10 cellular contexts compared by ENCODE assay signal in the genomic region with DNA sequence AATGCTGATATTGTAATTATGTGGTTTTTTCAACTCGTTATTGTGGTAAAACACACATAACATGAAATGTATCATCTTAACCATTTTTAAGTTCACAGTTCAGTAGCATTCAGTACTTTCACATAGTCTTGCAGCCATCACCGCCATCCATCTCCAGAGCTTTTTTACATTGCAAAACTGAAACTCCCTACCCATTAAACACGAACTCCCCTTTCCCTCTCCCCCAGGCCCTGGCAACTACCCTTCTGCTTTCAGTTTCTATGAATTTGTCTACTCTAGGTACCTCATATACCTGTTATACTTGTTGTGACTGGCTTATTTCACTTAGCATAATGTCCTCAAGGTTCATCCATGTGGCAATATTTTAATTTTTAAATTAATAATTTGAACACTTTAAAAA.
DNase-seq lines count a peak whose midpoint lies in the region; ATAC-seq, FAIRE-seq and TF ChIP-seq lines count a peak whose summit lies in the region.
"Had no signal": no experiment of that assay in that cellular context is flagged by ENCODE, and none has a peak within 500 bp of the region (broad histone marks: within the 10 kb centered on the region; RNA-seq: fewer than 3 reads in every experiment).

No MANE protein-coding gene starts in this region.

- TF ChIP-seq RAD21 in SK-N-SH (IDR thresholded peaks at IDR 0.05; ENCODE audit: low read length) = no peak

- DNase-seq in GM18507 (ENCODE audit: extremely low spot score, insufficient read length, low read depth) = no peak
- no peak for DNase-seq in SK-N-SH
- DNase-seq in HAP-1 (ENCODE audit: low spot score in 2 of 2) = no peak
- no peak for DNase-seq in hepatic stellate cell (ENCODE audit: low spot score)
- no peak for DNase-seq in foreskin keratinocyte
- DNase-seq: activated CD8-positive, alpha-beta T cell treated with anti-CD3 and anti-CD28 coated beads for 36 hours had no signal

- no peaks in the 10 kb centered on the region for H3K4me1 ChIP-seq in SK-N-SH (ENCODE audit: control insufficient read depth in 1 of 2, insufficient read depth in 2 of 2, low read depth in 1 of 2, low read length in 1 of 2)
- H3K4me1 ChIP-seq in HAP-1 = no peaks in the 10 kb centered on the region
- H3K4me1 ChIP-seq in foreskin keratinocyte = no peaks in the 10 kb centered on the region

- ATAC-seq in GM19468 (IDR thresholded peaks at IDR 0.05; ENCODE audit: extremely low read depth, unreplicated experiment) (peak; percentile 89), HG02870 (IDR thresholded peaks at IDR 0.05; ENCODE audit: unreplicated experiment) (peak; percentile 97), HG03521 (IDR thresholded peaks at IDR 0.05; ENCODE audit: unreplicated experiment) (peak; percentile 72), foreskin keratinocyte (no peak)
- ATAC-seq: activated CD8-positive, alpha-beta T cell treated with anti-CD3 and anti-CD28 coated beads for 36 hours had no signal

- H3K4me2 ChIP-seq in SK-N-SH = no peak overlapping the region

- 56% methylated on average over 3 of the region's 3 CpGs for WGBS in SK-N-SH (ENCODE audit: low lambda C conversion rate)

- H3K27ac ChIP-seq in SK-N-SH (ENCODE audit: low read depth in 2 of 2, low read length in 1 of 2) (no peak overlapping the region), foreskin keratinocyte (no peak overlapping the region)
- H3K27ac ChIP-seq: coronary artery had no signal

- TF ChIP-seq CTCF in SK-N-SH (IDR thresholded peaks at IDR 0.05) (no peak), foreskin keratinocyte (conservative IDR thresholded peaks at IDR 0.05) (no peak)

- CTCF ChIA-PET in SK-N-SH (lab: Yijun Ruan, JAX) = interaction anchor here (1.1 to 2.7 kb wide), 2 partner anchors 10 to 182 kb away, joined by 5 to 19 read pairs; no protein-coding TSS in a partner anchor

- no peaks in the 10 kb centered on the region for H3F3A ChIP-seq in SK-N-SH (replicated peaks; ENCODE audit: insufficient read depth)

- H2AFZ ChIP-seq in SK-N-SH (ENCODE audit: low read depth) = no peak overlapping the region

- peak; percentile 58 for FAIRE-seq in GM18507 (lab: Jason Lieb, UNC)

- no peaks in the 10 kb centered on the region for H4K20me1 ChIP-seq in SK-N-SH (ENCODE audit: insufficient read depth)

- POLR2A ChIA-PET in SK-N-SH (lab: Yijun Ruan, JAX) = no interaction called here

- in situ Hi-C loops in HAP-1 (cut with MboI; ENCODE audit: low sequenced_read_pairs) = no loop called here

- H3K9me3 ChIP-seq in SK-N-SH = no peaks in the 10 kb centered on the region; the same call in 1 of the 2 replicates
- no peaks in the 10 kb centered on the region for H3K9me3 ChIP-seq in HAP-1

- no peak overlapping the region for H3K4me3 ChIP-seq in SK-N-SH (ENCODE audit: low read depth in 2 of 2, low read length in 1 of 2)
- H3K4me3 ChIP-seq in HAP-1 = no peak overlapping the region
- H3K4me3 ChIP-seq: coronary artery had no signal

- no peak for TF ChIP-seq EP300 in SK-N-SH (IDR thresholded peaks at IDR 0.05; ENCODE audit: borderline replicate concordance in 1 of 2, low read depth in 1 of 2, low read length in 1 of 2)

- H3K36me3 ChIP-seq in SK-N-SH (replicated peaks in 1 of 2; ENCODE audit: control insufficient read depth in 1 of 2, insufficient read depth in 2 of 2, low read length in 1 of 2) (peaks cover 0 to 3% of the 10 kb centered on the region in 2 experiments), HAP-1 (replicated peaks) (no peaks in the 10 kb centered on the region)

- no peaks in the 10 kb centered on the region for H3K27me3 ChIP-seq in SK-N-SH (ENCODE audit: insufficient read depth)
- no peaks in the 10 kb centered on the region for H3K27me3 ChIP-seq in HAP-1 (ENCODE audit: low read depth)
- H3K27me3 ChIP-seq in foreskin keratinocyte = no peaks in the 10 kb centered on the region

- H3K9me2 ChIP-seq in SK-N-SH = no peaks in the 10 kb centered on the region

- H3K79me2 ChIP-seq in SK-N-SH (ENCODE audit: insufficient read depth) = no peaks in the 10 kb centered on the region

- no peak overlapping the region for H3K9ac ChIP-seq in SK-N-SH

TF ChIP-seq in SK-N-SH, 30 proteins besides CTCF, POLR2A, EP300 and RAD21 (continues in another document):
- TF ChIP-seq, protein P1, sequence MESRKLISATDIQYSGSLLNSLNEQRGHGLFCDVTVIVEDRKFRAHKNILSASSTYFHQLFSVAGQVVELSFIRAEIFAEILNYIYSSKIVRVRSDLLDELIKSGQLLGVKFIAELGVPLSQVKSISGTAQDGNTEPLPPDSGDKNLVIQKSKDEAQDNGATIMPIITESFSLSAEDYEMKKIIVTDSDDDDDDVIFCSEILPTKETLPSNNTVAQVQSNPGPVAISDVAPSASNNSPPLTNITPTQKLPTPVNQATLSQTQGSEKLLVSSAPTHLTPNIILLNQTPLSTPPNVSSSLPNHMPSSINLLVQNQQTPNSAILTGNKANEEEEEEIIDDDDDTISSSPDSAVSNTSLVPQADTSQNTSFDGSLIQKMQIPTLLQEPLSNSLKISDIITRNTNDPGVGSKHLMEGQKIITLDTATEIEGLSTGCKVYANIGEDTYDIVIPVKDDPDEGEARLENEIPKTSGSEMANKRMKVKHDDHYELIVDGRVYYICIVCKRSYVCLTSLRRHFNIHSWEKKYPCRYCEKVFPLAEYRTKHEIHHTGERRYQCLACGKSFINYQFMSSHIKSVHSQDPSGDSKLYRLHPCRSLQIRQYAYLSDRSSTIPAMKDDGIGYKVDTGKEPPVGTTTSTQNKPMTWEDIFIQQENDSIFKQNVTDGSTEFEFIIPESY (IDR thresholded peaks at IDR 0.05; ENCODE audit: borderline replicate concordance, low read depth) = no peak
- TF ChIP-seq NFIC (IDR thresholded peaks at IDR 0.05; ENCODE audit: borderline replicate concordance) = no peak
- TF ChIP-seq FOSL2 (IDR thresholded peaks at IDR 0.05; ENCODE audit: borderline replicate concordance, low read depth) = no peak
- TF ChIP-seq, protein P2, sequence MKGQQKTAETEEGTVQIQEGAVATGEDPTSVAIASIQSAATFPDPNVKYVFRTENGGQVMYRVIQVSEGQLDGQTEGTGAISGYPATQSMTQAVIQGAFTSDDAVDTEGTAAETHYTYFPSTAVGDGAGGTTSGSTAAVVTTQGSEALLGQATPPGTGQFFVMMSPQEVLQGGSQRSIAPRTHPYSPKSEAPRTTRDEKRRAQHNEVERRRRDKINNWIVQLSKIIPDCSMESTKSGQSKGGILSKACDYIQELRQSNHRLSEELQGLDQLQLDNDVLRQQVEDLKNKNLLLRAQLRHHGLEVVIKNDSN (IDR thresholded peaks at IDR 0.05; ENCODE audit: borderline replicate concordance, low read depth) = no peak
- TF ChIP-seq, protein P3, sequence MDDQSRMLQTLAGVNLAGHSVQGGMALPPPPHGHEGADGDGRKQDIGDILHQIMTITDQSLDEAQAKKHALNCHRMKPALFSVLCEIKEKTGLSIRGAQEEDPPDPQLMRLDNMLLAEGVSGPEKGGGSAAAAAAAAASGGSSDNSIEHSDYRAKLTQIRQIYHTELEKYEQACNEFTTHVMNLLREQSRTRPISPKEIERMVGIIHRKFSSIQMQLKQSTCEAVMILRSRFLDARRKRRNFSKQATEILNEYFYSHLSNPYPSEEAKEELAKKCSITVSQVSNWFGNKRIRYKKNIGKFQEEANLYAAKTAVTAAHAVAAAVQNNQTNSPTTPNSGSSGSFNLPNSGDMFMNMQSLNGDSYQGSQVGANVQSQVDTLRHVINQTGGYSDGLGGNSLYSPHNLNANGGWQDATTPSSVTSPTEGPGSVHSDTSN (IDR thresholded peaks at IDR 0.05) = no peak
- TF ChIP-seq, protein P4, sequence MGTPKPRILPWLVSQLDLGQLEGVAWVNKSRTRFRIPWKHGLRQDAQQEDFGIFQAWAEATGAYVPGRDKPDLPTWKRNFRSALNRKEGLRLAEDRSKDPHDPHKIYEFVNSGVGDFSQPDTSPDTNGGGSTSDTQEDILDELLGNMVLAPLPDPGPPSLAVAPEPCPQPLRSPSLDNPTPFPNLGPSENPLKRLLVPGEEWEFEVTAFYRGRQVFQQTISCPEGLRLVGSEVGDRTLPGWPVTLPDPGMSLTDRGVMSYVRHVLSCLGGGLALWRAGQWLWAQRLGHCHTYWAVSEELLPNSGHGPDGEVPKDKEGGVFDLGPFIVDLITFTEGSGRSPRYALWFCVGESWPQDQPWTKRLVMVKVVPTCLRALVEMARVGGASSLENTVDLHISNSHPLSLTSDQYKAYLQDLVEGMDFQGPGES (IDR thresholded peaks at IDR 0.05; ENCODE audit: low read depth, low read length) = no peak
- TF ChIP-seq GATA2 (CRISPR knock-in tag; IDR thresholded peaks at IDR 0.05) = no peak
- TF ChIP-seq NRF1 (IDR thresholded peaks at IDR 0.05; ENCODE audit: low read depth, low read length) = no peak
- TF ChIP-seq SIN3A (IDR thresholded peaks at IDR 0.05; ENCODE audit: borderline replicate concordance, low read depth, low read length) = no peak
- TF ChIP-seq CHD2 (IDR thresholded peaks at IDR 0.05; ENCODE audit: low read length, partially characterized antibody) = no peak
- no peak for TF ChIP-seq RCOR1 (IDR thresholded peaks at IDR 0.05; ENCODE audit: low read length)
- TF ChIP-seq, protein P5, sequence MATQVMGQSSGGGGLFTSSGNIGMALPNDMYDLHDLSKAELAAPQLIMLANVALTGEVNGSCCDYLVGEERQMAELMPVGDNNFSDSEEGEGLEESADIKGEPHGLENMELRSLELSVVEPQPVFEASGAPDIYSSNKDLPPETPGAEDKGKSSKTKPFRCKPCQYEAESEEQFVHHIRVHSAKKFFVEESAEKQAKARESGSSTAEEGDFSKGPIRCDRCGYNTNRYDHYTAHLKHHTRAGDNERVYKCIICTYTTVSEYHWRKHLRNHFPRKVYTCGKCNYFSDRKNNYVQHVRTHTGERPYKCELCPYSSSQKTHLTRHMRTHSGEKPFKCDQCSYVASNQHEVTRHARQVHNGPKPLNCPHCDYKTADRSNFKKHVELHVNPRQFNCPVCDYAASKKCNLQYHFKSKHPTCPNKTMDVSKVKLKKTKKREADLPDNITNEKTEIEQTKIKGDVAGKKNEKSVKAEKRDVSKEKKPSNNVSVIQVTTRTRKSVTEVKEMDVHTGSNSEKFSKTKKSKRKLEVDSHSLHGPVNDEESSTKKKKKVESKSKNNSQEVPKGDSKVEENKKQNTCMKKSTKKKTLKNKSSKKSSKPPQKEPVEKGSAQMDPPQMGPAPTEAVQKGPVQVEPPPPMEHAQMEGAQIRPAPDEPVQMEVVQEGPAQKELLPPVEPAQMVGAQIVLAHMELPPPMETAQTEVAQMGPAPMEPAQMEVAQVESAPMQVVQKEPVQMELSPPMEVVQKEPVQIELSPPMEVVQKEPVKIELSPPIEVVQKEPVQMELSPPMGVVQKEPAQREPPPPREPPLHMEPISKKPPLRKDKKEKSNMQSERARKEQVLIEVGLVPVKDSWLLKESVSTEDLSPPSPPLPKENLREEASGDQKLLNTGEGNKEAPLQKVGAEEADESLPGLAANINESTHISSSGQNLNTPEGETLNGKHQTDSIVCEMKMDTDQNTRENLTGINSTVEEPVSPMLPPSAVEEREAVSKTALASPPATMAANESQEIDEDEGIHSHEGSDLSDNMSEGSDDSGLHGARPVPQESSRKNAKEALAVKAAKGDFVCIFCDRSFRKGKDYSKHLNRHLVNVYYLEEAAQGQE (IDR thresholded peaks at IDR 0.05; ENCODE audit: low read depth, low read length) = no peak
- TF ChIP-seq GABPA (IDR thresholded peaks at IDR 0.05; ENCODE audit: low read depth) = no peak
- no peak for TF ChIP-seq EZH2phosphoT487 (IDR thresholded peaks at IDR 0.05; ENCODE audit: borderline replicate concordance, low read depth)
- TF ChIP-seq JUND (IDR thresholded peaks at IDR 0.05) = no peak
